Comparison of ENCODE assay signal across 8 cellular contexts in genomic region chr2:109612991-109613921, GRCh38. TPM values are rescaled to one million over a fixed set of nuclear protein-coding genes. Genes with fewer than 3 reads are reported as not detected.
DNase-seq lines count a peak whose midpoint lies in the region; ATAC-seq, FAIRE-seq and TF ChIP-seq lines count a peak whose summit lies in the region.

No MANE protein-coding gene starts in this region.

- CTCF ChIA-PET in activated CD4-positive, alpha-beta memory T cell treated with anti-CD3 and anti-CD28 coated beads for 36 hours (lab: Charles Lee) = no interaction called here

- peaks cover 21% of the 10 kb centered on the region for H3K4me1 Mint-ChIP-seq in activated CD4-positive, alpha-beta memory T cell treated with anti-CD3 and anti-CD28 coated beads for 36 hours (ENCODE audit: low read depth)
- peaks cover 66% of the 10 kb centered on the region for H3K4me1 Mint-ChIP-seq in nephron progenitor cell

- H3K4me1 ChIP-seq in BE2C = no peaks in the 10 kb centered on the region

- TF ChIP-seq CTCF in BE2C (IDR thresholded peaks at IDR 0.05; ENCODE audit: low read depth, low read length) (no peak), nephron progenitor cell (IDR thresholded peaks at IDR 0.05) (no peak)

- no peaks in the 10 kb centered on the region for H3K9me3 Mint-ChIP-seq in activated CD4-positive, alpha-beta memory T cell treated with anti-CD3 and anti-CD28 coated beads for 36 hours
- H3K9me3 Mint-ChIP-seq in nephron progenitor cell = no peaks in the 10 kb centered on the region

- peak; percentile 41 for ATAC-seq in GM19023 (IDR thresholded peaks at IDR 0.05; ENCODE audit: unreplicated experiment)
- peak; percentile 31 for ATAC-seq in HG03432 (IDR thresholded peaks at IDR 0.05; ENCODE audit: unreplicated experiment)

- POLR2A ChIA-PET in activated CD4-positive, alpha-beta memory T cell treated with anti-CD3 and anti-CD28 coated beads for 36 hours (lab: Charles Lee) = no interaction called here

- peaks cover 10% of the 10 kb centered on the region for H3K27me3 ChIP-seq in BE2C

- peaks cover 5% of the 10 kb centered on the region for H3K36me3 Mint-ChIP-seq in activated CD4-positive, alpha-beta memory T cell treated with anti-CD3 and anti-CD28 coated beads for 36 hours
- H3K36me3 Mint-ChIP-seq in nephron progenitor cell (ENCODE audit: low read depth) = peaks cover 9% of the 10 kb centered on the region

- intact Hi-C loops in activated CD4-positive, alpha-beta memory T cell treated with anti-CD3 and anti-CD28 coated beads for 36 hours (cut with micrococcal nuclease) = no loop called here

- H3K4me3 Mint-ChIP-seq in activated CD4-positive, alpha-beta memory T cell treated with anti-CD3 and anti-CD28 coated beads for 36 hours = peak overlapping the region; percentile 82
- peak overlapping the region; percentile 98 for H3K4me3 Mint-ChIP-seq in nephron progenitor cell

- peak; percentile 4 for DNase-seq in BE2C
- DNase-seq in activated CD4-positive, alpha-beta memory T cell treated with anti-CD3 and anti-CD28 coated beads for 36 hours = no peak
- DNase-seq in frontal cortex (ENCODE audit: low spot score in 2 of 2) = peak; percentile 32 to 54
- DNase-seq in nephron progenitor cell = no peak
- no peak for DNase-seq in NCI-H2081 treated with DMSO at 0.1 percent for 48 hours (lab: John Stamatoyannopoulos, UW)
- no peak for DNase-seq in NAMALWA (ENCODE audit: low spot score)

- no peaks in the 10 kb centered on the region for H3K9me3 ChIP-seq in BE2C

- H3K27ac Mint-ChIP-seq in activated CD4-positive, alpha-beta memory T cell treated with anti-CD3 and anti-CD28 coated beads for 36 hours = no peak overlapping the region
- peak overlapping the region; percentile 99 for H3K27ac Mint-ChIP-seq in nephron progenitor cell

- H3K27me3 Mint-ChIP-seq in activated CD4-positive, alpha-beta memory T cell treated with anti-CD3 and anti-CD28 coated beads for 36 hours = peaks cover 41% of the 10 kb centered on the region
- peaks cover 20% of the 10 kb centered on the region for H3K27me3 Mint-ChIP-seq in nephron progenitor cell (ENCODE audit: low read depth, poor library complexity)

- no peak for FAIRE-seq in frontal cortex (lab: Jason Lieb, UNC)

- H3K36me3 ChIP-seq in BE2C = no peaks in the 10 kb centered on the region

- H3K4me3 ChIP-seq in BE2C (ENCODE audit: low read depth, low read length) = peak overlapping the region; percentile 43

RNA-seq across cellular contexts. Expression of gene SEPTIN10, which starts 0.5 kb away (rescaled TPM):
- 4.9 TPM for polyA plus RNA-seq in BE2C (2012; ENCODE audit: insufficient read depth, insufficient read length, low read depth)
- total RNA-seq in activated CD4-positive, alpha-beta memory T cell treated with anti-CD3 and anti-CD28 coated beads for 36 hours = 1 to 10 TPM; 8.4 to 9.8 TPM
- 115 TPM for total RNA-seq in frontal cortex

RNA-seq across cellular contexts. Expression of gene SOWAHC, which starts 0.9 kb away (rescaled TPM):
- polyA plus RNA-seq in BE2C (2012; ENCODE audit: insufficient read depth, insufficient read length, low read depth) = 1.1 TPM
- total RNA-seq in activated CD4-positive, alpha-beta memory T cell treated with anti-CD3 and anti-CD28 coated beads for 36 hours = 1 to 10 TPM in 1 of 2 experiments, under 1 TPM in 1; 0.97 to 1.0 TPM
- 33.0 TPM for total RNA-seq in frontal cortex

Comparison
In these comparisons a context has a peak if more than half of its experiments do, and no peak if none do; other contexts are left out.
1. DNase-seq: peak in BE2C (single experiment) and frontal cortex (2 of 2); none in activated CD4-positive, alpha-beta memory T cell treated with anti-CD3 and anti-CD28 coated beads for 36 hours (single experiment), nephron progenitor cell (single experiment), NCI-H2081 treated with DMSO at 0.1 percent for 48 hours (single experiment) and NAMALWA (single experiment).
2. RNA of gene SEPTIN10, which starts 0.5 kb away (total RNA-seq): 115 TPM in frontal cortex (single experiment); 8.4 to 9.8 TPM in activated CD4-positive, alpha-beta memory T cell treated with anti-CD3 and anti-CD28 coated beads for 36 hours; every median in the first group is over 10 times any median in the second.
3. RNA of gene SOWAHC, which starts 0.9 kb away (total RNA-seq): 33.0 TPM in frontal cortex (single experiment); 0.97 to 1.0 TPM in activated CD4-positive, alpha-beta memory T cell treated with anti-CD3 and anti-CD28 coated beads for 36 hours; every median in the first group is over 10 times any median in the second.